ENCODE assay signal across 6 cellular contexts in the genomic region with DNA sequence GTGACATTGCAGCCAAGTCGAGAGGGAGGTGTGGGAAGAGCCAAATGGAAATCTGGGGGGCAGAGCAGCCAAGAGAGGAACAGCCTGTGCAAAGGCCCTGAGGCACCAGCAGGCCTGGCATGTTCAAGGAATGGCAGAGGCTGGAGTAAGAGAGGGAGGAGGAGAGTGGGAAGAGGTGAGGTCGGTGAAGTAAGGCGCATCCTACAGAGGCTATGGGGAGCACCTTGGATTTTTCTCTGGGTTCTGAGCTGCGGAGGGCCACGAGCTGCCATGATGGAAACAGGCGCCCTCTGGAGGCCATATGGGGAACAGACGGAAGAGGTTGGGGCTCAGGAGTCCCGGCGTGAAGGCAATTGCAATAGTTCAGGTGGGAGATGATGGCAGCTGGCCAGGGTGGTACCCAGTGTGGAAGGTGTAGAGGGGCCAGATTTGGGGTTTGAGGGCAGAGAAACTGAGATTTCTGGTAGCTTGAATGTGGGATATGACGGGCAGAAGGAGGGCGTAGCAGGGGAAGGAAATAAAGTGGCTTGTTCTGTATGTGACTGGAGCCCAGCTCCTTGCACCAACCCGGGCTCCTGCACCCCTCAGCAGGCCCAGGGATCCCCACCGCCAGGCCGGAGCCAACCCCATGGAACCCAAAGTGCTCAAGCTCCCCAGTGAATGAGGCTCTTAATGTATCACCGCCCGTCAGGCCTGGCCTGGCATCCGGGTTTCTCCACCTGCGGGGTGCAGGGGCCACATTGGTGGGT. TPM values are rescaled to one million over a fixed set of nuclear protein-coding genes. Genes with fewer than 3 reads are reported as not detected.
A peak's percentile ranks its signal among the peaks of the same experiment; 100 is the strongest.
DNase-seq lines count a peak whose midpoint lies in the region; ATAC-seq and TF ChIP-seq lines count a peak whose summit lies in the region.

No MANE protein-coding gene starts in this region.

- H3K9me3 ChIP-seq in HCT116 (ENCODE audit: control insufficient read depth in 1 of 2, insufficient read depth in 1 of 2, low read depth in 1 of 2, low read length in 2 of 2), result no peaks in the 10 kb centered on the region
- no peaks in the 10 kb centered on the region for H3K9me3 ChIP-seq in esophagus muscularis mucosa
- H3K9me3 ChIP-seq in mesenchymal stem cell (ENCODE audit: control insufficient read depth, low read length), result no peaks in the 10 kb centered on the region

- CTCF ChIA-PET in HCT116 (lab: Charles Lee), result interaction anchor here (0.6 to 3.4 kb wide), 10 partner anchors 9 to 444 kb away, joined by 3 to 16 read pairs (median 5); no protein-coding TSS in a partner anchor

- H4K91ac ChIP-seq in mesenchymal stem cell (ENCODE audit: low read length), result no peak overlapping the region

- no peak overlapping the region for H3K14ac ChIP-seq in mesenchymal stem cell (ENCODE audit: low read length in 2 of 2)

- POLR2A ChIA-PET in HCT116 (lab: Charles Lee), result no interaction called here

- H3K4ac ChIP-seq in mesenchymal stem cell (ENCODE audit: low read depth in 1 of 2, low read length in 2 of 2), result no peak overlapping the region

- no peak overlapping the region for H2BK15ac ChIP-seq in mesenchymal stem cell (ENCODE audit: low read depth, poor library complexity, severe bottlenecking)

- H3K9ac ChIP-seq in HCT116 (ENCODE audit: low read length), result no peak overlapping the region
- no peak overlapping the region for H3K9ac ChIP-seq in mesenchymal stem cell (ENCODE audit: low read length)

- H3K27me3 ChIP-seq in HCT116 (ENCODE audit: insufficient read depth, low read length) (no peaks in the 10 kb centered on the region), esophagus muscularis mucosa (no peaks in the 10 kb centered on the region), mesenchymal stem cell (ENCODE audit: control insufficient read depth in 1 of 2, insufficient read depth in 1 of 2, low read length in 2 of 2) (no peaks in the 10 kb centered on the region)

- RAD21 ChIA-PET in HCT116 (lab: Charles Lee; ENCODE audit: low non-redundant PET in 1 of 2, low total read pairs in 2 of 2, uncharacterized antibody in 2 of 2, unreplicated experiment in 2 of 2), result interaction anchor here (1.3 kb wide), 2 partner anchors 73 to 74 kb away, joined by 4 to 7 read pairs; no protein-coding TSS in a partner anchor

- intact Hi-C loops in HCT116 (cut with micrococcal nuclease), result no loop called here
- intact Hi-C loops in esophagus muscularis mucosa (cut with DNase I), result no loop called here

- no peaks in the 10 kb centered on the region for H4K20me1 ChIP-seq in HCT116 (ENCODE audit: insufficient read depth)

- WGBS in esophagus muscularis mucosa, result 54% methylated on average over 17 of the region's 18 CpGs
- WGBS in mesenchymal stem cell, result 64% methylated on average over 18 of the region's 18 CpGs

- H4K8ac ChIP-seq in mesenchymal stem cell (ENCODE audit: low read length), result no peak overlapping the region

- H2BK120ac ChIP-seq in mesenchymal stem cell (ENCODE audit: low read depth, low read length), result no peak overlapping the region

- H3K4me3 ChIP-seq in HCT116 (replicated peaks in 1 of 2; ENCODE audit: low read depth in 1 of 2, low read length in 2 of 2), result no peak overlapping the region
- H3K4me3 ChIP-seq in esophagus muscularis mucosa, result no peak overlapping the region
- no peak overlapping the region for H3K4me3 ChIP-seq in mesenchymal stem cell (ENCODE audit: insufficient read depth in 1 of 2, low read depth in 1 of 2, low read length in 2 of 2)

- H2BK12ac ChIP-seq in mesenchymal stem cell (ENCODE audit: low read length in 2 of 2), result no peak overlapping the region

- H3K4me1 ChIP-seq in HCT116 (ENCODE audit: control insufficient read depth in 1 of 2, insufficient read depth in 2 of 2, low read length in 2 of 2) (peaks cover 15 to 16% of the 10 kb centered on the region in 2 experiments), esophagus muscularis mucosa (peaks cover 0 to 10% (median 2%) of the 10 kb centered on the region in 4 donors), mesenchymal stem cell (ENCODE audit: control insufficient read depth, insufficient read depth, low read depth, low read length) (no peaks in the 10 kb centered on the region)

- H3K27ac ChIP-seq in HCT116 (ENCODE audit: low read depth, low read length), result no peak overlapping the region
- H3K27ac ChIP-seq in esophagus muscularis mucosa (replicated peaks in 1 of 4), result no peak overlapping the region
- no peak overlapping the region for H3K27ac ChIP-seq in mesenchymal stem cell (ENCODE audit: low read length, poor library complexity, severe bottlenecking)

- H3K23ac ChIP-seq in mesenchymal stem cell (ENCODE audit: low read length in 2 of 2), result no peak overlapping the region

- TF ChIP-seq POLR2A in HCT116 (IDR thresholded peaks at IDR 0.05; ENCODE audit: borderline replicate concordance, extremely low read depth, insufficient read depth, insufficient read length), result no peak
- no peak for TF ChIP-seq POLR2A in esophagus muscularis mucosa (IDR thresholded peaks at IDR 0.05; ENCODE audit: low read depth)

- H2BK5ac ChIP-seq in mesenchymal stem cell (ENCODE audit: low read depth, low read length, poor library complexity, severe bottlenecking), result no peak overlapping the region

- no peaks in the 10 kb centered on the region for H3K9me2 ChIP-seq in HCT116 (ENCODE audit: insufficient read depth)

- BruUV-seq in HCT116 (replicated peaks; lab: Mats Ljungman, UMichigan), result no TSS peak

- ATAC-seq in HCT116 (peak; percentile 87), HG03025 (IDR thresholded peaks at IDR 0.05; ENCODE audit: low FRiP score, unreplicated experiment) (no peak)

- TF ChIP-seq RAD21 in HCT116 (IDR thresholded peaks at IDR 0.05; ENCODE audit: low read depth), result peak; percentile 45

- peak overlapping the region; percentile 13 for H2AFZ ChIP-seq in HCT116 (ENCODE audit: low read depth, low read length, poor library complexity, severe bottlenecking)
- H2AFZ ChIP-seq in mesenchymal stem cell (ENCODE audit: low read depth, low read length), result no peak overlapping the region

- H3K4me2 ChIP-seq in HCT116 (ENCODE audit: low read length) (peak overlapping the region; percentile 38), mesenchymal stem cell (ENCODE audit: low read length, poor library complexity, severe bottlenecking) (no peak overlapping the region)

- H3K18ac ChIP-seq in mesenchymal stem cell (ENCODE audit: low read depth in 1 of 2, low read length in 2 of 2), result no peak overlapping the region

- TF ChIP-seq CTCF in HCT116 (IDR thresholded peaks at IDR 0.05 in 2 of 3, conservative IDR thresholded peaks at IDR 0.05 in 1 of 3; ENCODE audit: borderline replicate concordance in 1 of 3, insufficient read depth in 1 of 3, low read depth in 2 of 3, low read length in 2 of 3) (peak; percentile 38 to 98 (median 92); a peak in 5 of 6 replicates), esophagus muscularis mucosa (IDR thresholded peaks at IDR 0.05) (peak; percentile 52 to 75 (median 55))

- no peaks in the 10 kb centered on the region for H3K79me2 ChIP-seq in HCT116 (ENCODE audit: insufficient read depth, low read length)

- no peak for TF ChIP-seq EP300 in esophagus muscularis mucosa (IDR thresholded peaks at IDR 0.05)

- DNase-seq in HCT116 (ENCODE audit: low read depth, low spot score) (no peak), T-helper 9 cell (peak; percentile 53), esophagus muscularis mucosa (ENCODE audit: extremely low spot score) (no peak), mesenchymal stem cell (no peak)
- DNase-seq in stimulated activated CD8-positive, alpha-beta memory T cell treated with anti-CD3 and anti-CD28 coated beads, Interleukin-4, amount 100 ng/mL, for 48 hours, result peak; percentile 77

- no peaks in the 10 kb centered on the region for H3K79me1 ChIP-seq in mesenchymal stem cell (replicated peaks; ENCODE audit: low read length, poor library complexity, severe bottlenecking)

- H3K36me3 ChIP-seq in HCT116 (ENCODE audit: control insufficient read depth in 1 of 2, insufficient read depth in 2 of 2, low read length in 2 of 2), result no peaks in the 10 kb centered on the region
- no peaks in the 10 kb centered on the region for H3K36me3 ChIP-seq in esophagus muscularis mucosa
- H3K36me3 ChIP-seq in mesenchymal stem cell (ENCODE audit: control insufficient read depth in 1 of 2, insufficient read depth in 2 of 2, low read depth in 1 of 2, low read length in 2 of 2), result no peaks in the 10 kb centered on the region

- H2AK5ac ChIP-seq in mesenchymal stem cell (ENCODE audit: low read length, severe bottlenecking), result no peak overlapping the region

TF ChIP-seq in HCT116, 20 proteins besides CTCF, POLR2A, EP300 and RAD21:
- TF ChIP-seq ELF1 (IDR thresholded peaks at IDR 0.05; ENCODE audit: borderline replicate concordance, low read depth) (no peak), EZH2 (IDR thresholded peaks at IDR 0.05) (no peak), YY1 (IDR thresholded peaks at IDR 0.05; ENCODE audit: extremely low read depth, insufficient replicate concordance, low read depth, low read length) (peak; percentile 83)

RNA-seq across cellular contexts. Expression of gene STRN4, which starts 20.5 kb away (rescaled TPM):
- total RNA-seq in HCT116 (2021; ENCODE audit: unreplicated experiment), result 107 TPM
- 95.1 and 137 TPM in 2 replicates for polyA plus RNA-seq in HCT116 (2012)
- 100 to 1,000 TPM in 2 of 4 donors, 10 to 100 TPM in 2; 85.2 to 119 (median 101) TPM for total RNA-seq in esophagus muscularis mucosa
- polyA plus RNA-seq in mesenchymal stem cell (2013, experiment 1 of 2), result 56.4 TPM
- 56.1 TPM for polyA plus RNA-seq in mesenchymal stem cell (2013, experiment 2 of 2)

RNA-seq across cellular contexts. Expression of gene FKRP, which starts 20.9 kb away (rescaled TPM):
- total RNA-seq in HCT116 (2021; ENCODE audit: unreplicated experiment) (19.4 TPM), esophagus muscularis mucosa (10 to 100 TPM; 22.4 to 30.3 (median 26.5) TPM)
- 9.0 and 13.3 TPM in 2 replicates for polyA plus RNA-seq in HCT116 (2012)
- 24.9 TPM for polyA plus RNA-seq in mesenchymal stem cell (2013, experiment 1 of 2)
- 24.4 TPM for polyA plus RNA-seq in mesenchymal stem cell (2013, experiment 2 of 2)

RNA-seq across cellular contexts. Expression of gene SLC1A5, which starts 21.7 kb away (rescaled TPM):
- total RNA-seq in HCT116 (2021; ENCODE audit: unreplicated experiment) (284 TPM), esophagus muscularis mucosa (10 to 100 TPM; 42.8 to 93.6 (median 66.7) TPM)
- 346 and 361 TPM in 2 replicates for polyA plus RNA-seq in HCT116 (2012)
- 164 TPM for polyA plus RNA-seq in mesenchymal stem cell (2013, experiment 1 of 2)
- 163 TPM for polyA plus RNA-seq in mesenchymal stem cell (2013, experiment 2 of 2)

RNA-seq across cellular contexts. Expression of gene PRKD2, which starts 49.8 kb away (rescaled TPM):
- 73.5 TPM for total RNA-seq in HCT116 (2021; ENCODE audit: unreplicated experiment)
- polyA plus RNA-seq in HCT116 (2012), result 62.1 and 81.0 TPM in 2 replicates
- total RNA-seq in esophagus muscularis mucosa, result 10 to 100 TPM; 12.8 to 33.3 (median 22.4) TPM
- polyA plus RNA-seq in mesenchymal stem cell (2013, experiment 1 of 2), result 25.9 TPM
- 23.5 TPM for polyA plus RNA-seq in mesenchymal stem cell (2013, experiment 2 of 2)

Comparison
In these comparisons a context has a peak if more than half of its experiments do, and no peak if none do; other contexts are left out.
1. DNase-seq: peak in T-helper 9 cell (single experiment) and stimulated activated CD8-positive, alpha-beta memory T cell treated with anti-CD3 and anti-CD28 coated beads, Interleukin-4, amount 100 ng/mL, for 48 hours (single experiment); none in HCT116 (single experiment), esophagus muscularis mucosa (single experiment) and mesenchymal stem cell (single experiment).